In the genomic region with DNA sequence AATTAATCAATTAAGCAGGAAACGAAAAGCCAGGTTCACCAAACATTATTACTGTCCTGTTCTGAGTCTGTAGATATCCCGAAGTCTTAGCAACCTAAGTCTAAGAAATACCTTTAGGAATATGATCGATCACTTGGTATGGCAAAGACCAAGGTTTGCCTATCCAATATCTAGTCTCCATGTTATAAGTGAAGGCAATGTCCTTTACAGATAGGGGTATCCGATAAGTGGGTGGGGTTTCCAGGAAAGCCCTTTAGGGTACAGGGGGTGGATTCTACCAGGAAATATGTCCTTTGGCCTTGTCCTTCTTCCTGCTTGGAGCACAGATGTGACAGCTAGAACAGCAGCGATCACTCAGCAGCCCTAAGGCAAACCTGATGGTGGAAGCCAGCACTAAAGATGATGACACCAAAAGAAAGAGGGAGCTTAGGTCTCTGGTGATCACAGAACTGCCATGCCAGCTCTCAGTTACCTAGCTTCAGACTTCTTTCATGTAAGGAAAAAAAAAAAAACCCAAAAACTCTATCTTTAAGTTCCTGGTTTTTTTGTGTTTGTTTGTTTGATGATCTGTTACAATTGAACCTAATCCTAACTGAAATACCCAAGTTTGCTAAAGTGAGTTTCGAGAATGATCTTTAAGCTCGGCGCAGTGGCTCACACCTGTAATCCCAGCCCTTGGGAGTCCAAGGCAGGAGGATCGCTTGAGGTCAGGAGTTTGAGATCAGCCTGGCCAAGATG, we compare ENCODE assay signal across 12 cellular contexts.
"Had no signal": no experiment of that assay in that cellular context is flagged by ENCODE, and none has a peak within 500 bp of the region (broad histone marks: within the 10 kb centered on the region; RNA-seq: fewer than 3 reads in every experiment).

No MANE protein-coding gene starts in this region.

- DNase-seq: activated CD4-positive, CD25-positive, alpha-beta regulatory T cell treated with anti-CD3 and anti-CD28 coated beads, Interleukin-2, amount 50 U/mL, for 72 hours; activated effector memory CD4-positive, alpha-beta T cell treated with anti-CD3 and anti-CD28 coated beads, Interleukin-2, amount 50 U/mL, for 16 hours; aorta; esophagus squamous epithelium; foreskin fibroblast; glutamatergic neuron; left cardiac atrium; nucleus accumbens; stomach had no signal

- H3K27me3 Mint-ChIP-seq: natural killer cell treated with Interleukin-12 subunit alpha and Interleukin-12 subunit beta and Interleukin-15 and Interleukin-18, amount 100 ng/mL, for 72 hours had no signal

- H3K4me3 Mint-ChIP-seq: natural killer cell treated with Interleukin-12 subunit alpha and Interleukin-12 subunit beta and Interleukin-15 and Interleukin-18, amount 100 ng/mL, for 72 hours had no signal

- H3K9me3 Mint-ChIP-seq: activated naive CD4-positive, alpha-beta T cell treated with anti-CD3 and anti-CD28 coated beads, Interleukin-2, amount 50 U/mL, for 72 hours; natural killer cell treated with Interleukin-12 subunit alpha and Interleukin-12 subunit beta and Interleukin-15 and Interleukin-18, amount 100 ng/mL, for 72 hours had no signal

- H3K27ac Mint-ChIP-seq: natural killer cell treated with Interleukin-12 subunit alpha and Interleukin-12 subunit beta and Interleukin-15 and Interleukin-18, amount 100 ng/mL, for 72 hours had no signal

- ATAC-seq: left cardiac atrium; natural killer cell treated with Interleukin-12 subunit alpha and Interleukin-12 subunit beta and Interleukin-15 and Interleukin-18, amount 100 ng/mL, for 72 hours; sciatic nerve had no signal
